16 cellular contexts compared by ENCODE assay signal in genomic region chr7:139661043-139661440, GRCh38.
DNase-seq lines count a peak whose midpoint lies in the region; ATAC-seq and TF ChIP-seq lines count a peak whose summit lies in the region.
"Had no signal": no experiment of that assay in that cellular context is flagged by ENCODE, and none has a peak within 500 bp of the region (broad histone marks: within the 10 kb centered on the region; RNA-seq: fewer than 3 reads in every experiment).

No MANE protein-coding gene starts in this region.

- H3K27ac ChIP-seq in right cardiac atrium (ENCODE audit: low read length) (peak overlapping the region; percentile 48), epithelial cell of prostate (peak overlapping the region; percentile 87), foreskin keratinocyte (no peak overlapping the region)
- H3K27ac ChIP-seq: thoracic aorta had no signal

- no peak for DNase-seq in right cardiac atrium
- no peak for DNase-seq in cardiac septum (ENCODE audit: low spot score)
- no peak for DNase-seq in epithelial cell of prostate (ENCODE audit: low read depth, low spot score)
- DNase-seq in natural killer cell treated with Interleukin-12 subunit alpha and Interleukin-12 subunit beta and Interleukin-15 and Interleukin-18, amount 100 ng/mL, for 72 hours (ENCODE audit: low spot score) = no peak
- no peak for DNase-seq in epidermal melanocyte (ENCODE audit: insufficient read length, low spot score)
- DNase-seq in NCI-H510A treated with DMSO at 0.1 percent for 48 hours (lab: John Stamatoyannopoulos, UW) = no peak
- no peak for DNase-seq in iPS-NIHi11 (ENCODE audit: low spot score)
- DNase-seq in foreskin keratinocyte = no peak
- DNase-seq: activated B cell treated with CpG ODN at 0.5 μM for 24 hours; activated CD8-positive, alpha-beta memory T cell treated with anti-CD3 and anti-CD28 coated beads, Interleukin-2, amount 10 ng/mL, durations not matched to agents 7 days and 5 days; activated gamma-delta T cell treated with Interleukin-2 at 50 U/mL for 16 hours; effector CD4-positive, alpha-beta T cell; GF-D8; NCI-H1436; T-cell had no signal

- no peak overlapping the region for H3K4me3 ChIP-seq in right cardiac atrium (ENCODE audit: low read length)
- H3K4me3 ChIP-seq: thoracic aorta had no signal

- no peak for TF ChIP-seq CTCF in foreskin keratinocyte (conservative IDR thresholded peaks at IDR 0.05)

- H3K9me3 ChIP-seq in right cardiac atrium (ENCODE audit: control insufficient read depth, low read length) = no peaks in the 10 kb centered on the region
- H3K9me3 ChIP-seq: thoracic aorta had no signal

- H3K4me1 ChIP-seq in right cardiac atrium (ENCODE audit: control insufficient read depth, insufficient read depth, low read length) = peaks cover 38% of the 10 kb centered on the region
- H3K4me1 ChIP-seq in foreskin keratinocyte = peaks cover 16% of the 10 kb centered on the region

- WGBS in right cardiac atrium = 83% methylated on average over 2 of the region's 2 CpGs

- ATAC-seq in right cardiac atrium = no peak
- no peak for ATAC-seq in natural killer cell treated with Interleukin-12 subunit alpha and Interleukin-12 subunit beta and Interleukin-15 and Interleukin-18, amount 100 ng/mL, for 72 hours
- ATAC-seq in foreskin keratinocyte = no peak
- ATAC-seq: activated CD8-positive, alpha-beta memory T cell treated with anti-CD3 and anti-CD28 coated beads, Interleukin-2, amount 10 ng/mL, durations not matched to agents 7 days and 5 days; T-cell had no signal

- peaks cover 30% of the 10 kb centered on the region for H3K36me3 Mint-ChIP-seq in natural killer cell treated with Interleukin-12 subunit alpha and Interleukin-12 subunit beta and Interleukin-15 and Interleukin-18, amount 100 ng/mL, for 72 hours

- H3K27me3 Mint-ChIP-seq in natural killer cell treated with Interleukin-12 subunit alpha and Interleukin-12 subunit beta and Interleukin-15 and Interleukin-18, amount 100 ng/mL, for 72 hours = no peaks in the 10 kb centered on the region
- H3K27me3 Mint-ChIP-seq: activated B cell treated with CpG ODN at 0.5 μM for 24 hours; activated CD8-positive, alpha-beta memory T cell treated with anti-CD3 and anti-CD28 coated beads, Interleukin-2, amount 10 ng/mL, durations not matched to agents 7 days and 5 days; T-cell had no signal

- H3K4me1 Mint-ChIP-seq in natural killer cell treated with Interleukin-12 subunit alpha and Interleukin-12 subunit beta and Interleukin-15 and Interleukin-18, amount 100 ng/mL, for 72 hours (ENCODE audit: low read depth in 2 of 2) = peaks cover 81 to 87% of the 10 kb centered on the region in 2 donors

- peak overlapping the region; percentile 57 to 62 for H3K27ac Mint-ChIP-seq in natural killer cell treated with Interleukin-12 subunit alpha and Interleukin-12 subunit beta and Interleukin-15 and Interleukin-18, amount 100 ng/mL, for 72 hours
- H3K27ac Mint-ChIP-seq: activated B cell treated with CpG ODN at 0.5 μM for 24 hours; activated CD8-positive, alpha-beta memory T cell treated with anti-CD3 and anti-CD28 coated beads, Interleukin-2, amount 10 ng/mL, durations not matched to agents 7 days and 5 days had no signal

- peak overlapping the region; percentile 36 for H3K4me3 Mint-ChIP-seq in natural killer cell treated with Interleukin-12 subunit alpha and Interleukin-12 subunit beta and Interleukin-15 and Interleukin-18, amount 100 ng/mL, for 72 hours
- H3K4me3 Mint-ChIP-seq: activated B cell treated with CpG ODN at 0.5 μM for 24 hours; activated CD8-positive, alpha-beta memory T cell treated with anti-CD3 and anti-CD28 coated beads, Interleukin-2, amount 10 ng/mL, durations not matched to agents 7 days and 5 days; T-cell had no signal

- intact Hi-C loops in right cardiac atrium (cut with DNase I) (no loop called here), cardiac septum (cut with DNase I) (no loop called here)

- peaks cover 5% of the 10 kb centered on the region for H3K9me3 Mint-ChIP-seq in natural killer cell treated with Interleukin-12 subunit alpha and Interleukin-12 subunit beta and Interleukin-15 and Interleukin-18, amount 100 ng/mL, for 72 hours
- H3K9me3 Mint-ChIP-seq: activated B cell treated with CpG ODN at 0.5 μM for 24 hours, T-cell had no signal

- H3K27me3 ChIP-seq in right cardiac atrium (ENCODE audit: control insufficient read depth, insufficient read depth) (no peaks in the 10 kb centered on the region), foreskin keratinocyte (no peaks in the 10 kb centered on the region)
